10 cellular contexts compared by ENCODE assay signal in genomic region chr15:20645956-20646355, GRCh38.
DNase-seq lines count a peak whose midpoint lies in the region; ATAC-seq and TF ChIP-seq lines count a peak whose summit lies in the region.
"Had no signal": no experiment of that assay in that cellular context is flagged by ENCODE, and none has a peak within 500 bp of the region (broad histone marks: within the 10 kb centered on the region; RNA-seq: fewer than 3 reads in every experiment).

No MANE protein-coding gene starts in this region.

- peaks cover 10 to 24% (median 17%) of the 10 kb centered on the region in 3 donors for H3K27me3 Mint-ChIP-seq in naive B cell

- H3K27ac Mint-ChIP-seq in naive B cell, result no peak overlapping the region
- H3K27ac Mint-ChIP-seq: IgD-negative memory B cell had no signal

- TF ChIP-seq CTCF in VCaP (conservative IDR thresholded peaks at IDR 0.05) (no peak), GM13976 (IDR thresholded peaks at IDR 0.05; ENCODE audit: borderline replicate concordance, control extremely low read depth, extremely low read depth, insufficient read depth, missing control alignments) (no peak)

- H3K4me3 Mint-ChIP-seq in naive B cell, result no peak overlapping the region
- H3K4me3 Mint-ChIP-seq: IgD-negative memory B cell had no signal

- no peaks in the 10 kb centered on the region for H3K9me3 Mint-ChIP-seq in naive B cell
- H3K9me3 Mint-ChIP-seq: IgD-negative memory B cell had no signal

- peak; percentile 56 for ATAC-seq in GM21825 (IDR thresholded peaks at IDR 0.05; ENCODE audit: unreplicated experiment)
- peak; percentile 93 to 98 for ATAC-seq in naive B cell (ENCODE audit: low read depth in 2 of 2)
- ATAC-seq in GM18858 (IDR thresholded peaks at IDR 0.05; ENCODE audit: unreplicated experiment), result no peak

- in situ Hi-C loops in G401 (cut with HindIII; ENCODE audit: low sequenced_read_pairs) (no loop called here), GM13976 (cut with MboI; ENCODE audit: low sequenced_read_pairs, unreplicated experiment) (no loop called here)

- DNase-seq in Daoy (ENCODE audit: low read depth) (peak; percentile 60), naive B cell (peak; percentile 56), G401 (ENCODE audit: low spot score) (no peak), kidney glomerular epithelial cell (lab: John Stamatoyannopoulos, UW) (no peak), GM13976 (ENCODE audit: low spot score) (no peak)

- peak overlapping the region; percentile 81 for H3K27ac ChIP-seq in VCaP
- H3K27ac ChIP-seq: cardiac muscle cell had no signal

- H3K36me3 Mint-ChIP-seq in naive B cell, result no peaks in the 10 kb centered on the region
- H3K36me3 Mint-ChIP-seq: IgD-negative memory B cell had no signal

- no peaks in the 10 kb centered on the region for H3K4me1 Mint-ChIP-seq in naive B cell
- H3K4me1 Mint-ChIP-seq: IgD-negative memory B cell had no signal

Comparison
In these comparisons a context has a peak if more than half of its experiments do, and no peak if none do; other contexts are left out.
1. DNase-seq: peak in Daoy (single experiment) and naive B cell (single experiment); none in G401 (single experiment), kidney glomerular epithelial cell (single experiment) and GM13976 (single experiment).